Comparison of ENCODE assay signal across 11 cellular contexts in the genomic region with DNA sequence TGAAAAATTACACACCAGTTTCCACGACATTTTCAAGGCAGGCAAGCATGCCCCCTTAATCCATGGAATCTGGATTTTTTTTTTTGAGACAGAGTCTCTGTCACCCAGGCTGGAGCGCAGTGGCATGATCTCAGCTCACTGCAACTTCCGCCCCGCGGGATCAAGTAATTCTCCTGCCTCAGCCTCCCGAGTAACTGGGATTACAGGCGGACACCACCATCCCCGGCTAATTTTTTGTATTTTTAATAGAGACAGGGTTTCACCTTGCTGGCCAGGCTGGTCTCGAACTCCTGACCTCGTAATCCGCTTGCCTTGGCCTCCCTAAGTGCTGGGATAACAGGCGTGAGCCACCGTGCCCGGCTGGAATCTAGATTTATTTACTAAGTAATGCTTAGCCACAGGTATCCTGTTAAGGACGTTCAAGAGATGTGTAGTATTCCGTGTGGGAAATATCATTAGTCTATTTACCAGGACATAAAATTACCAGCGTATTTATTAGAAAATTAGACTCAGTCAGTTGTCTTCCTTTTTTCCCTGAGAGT. TPM values are rescaled to one million over a fixed set of nuclear protein-coding genes. Genes with fewer than 3 reads are reported as not detected.
DNase-seq lines count a peak whose midpoint lies in the region; ATAC-seq and TF ChIP-seq lines count a peak whose summit lies in the region.
"Had no signal": no experiment of that assay in that cellular context is flagged by ENCODE, and none has a peak within 500 bp of the region (broad histone marks: within the 10 kb centered on the region; RNA-seq: fewer than 3 reads in every experiment).

No MANE protein-coding gene starts in this region.

- peak overlapping the region; percentile 76 for H3K4me3 Mint-ChIP-seq in activated naive CD4-positive, alpha-beta T cell treated with anti-CD3 and anti-CD28 coated beads, Interleukin-2, amount 10 ng/mL, durations not matched to agents 7 days and 5 days
- H3K4me3 Mint-ChIP-seq in endothelial cell (ENCODE audit: unreplicated experiment), result no peak overlapping the region
- H3K4me3 Mint-ChIP-seq: neural crest cell had no signal

- no peak overlapping the region for H4K8ac ChIP-seq in mesenchymal stem cell (ENCODE audit: low read length)

- H2AK5ac ChIP-seq in mesenchymal stem cell (ENCODE audit: low read length, severe bottlenecking), result no peak overlapping the region

- H2BK15ac ChIP-seq in mesenchymal stem cell (ENCODE audit: low read depth, poor library complexity, severe bottlenecking), result no peak overlapping the region

- H3K36me3 Mint-ChIP-seq in activated naive CD4-positive, alpha-beta T cell treated with anti-CD3 and anti-CD28 coated beads, Interleukin-2, amount 10 ng/mL, durations not matched to agents 7 days and 5 days, result peaks cover 42% of the 10 kb centered on the region
- peaks cover 5 to 40% of the 10 kb centered on the region in 2 donors for H3K36me3 Mint-ChIP-seq in activated naive CD4-positive, alpha-beta T cell treated with anti-CD3 and anti-CD28 coated beads, Interleukin-2, amount 50 U/mL, for 72 hours
- peaks cover 4% of the 10 kb centered on the region for H3K36me3 Mint-ChIP-seq in endothelial cell (ENCODE audit: low read depth, unreplicated experiment)

- no peaks in the 10 kb centered on the region for H3K79me1 ChIP-seq in mesenchymal stem cell (replicated peaks; ENCODE audit: low read length, poor library complexity, severe bottlenecking)

- H3K27me3 ChIP-seq in mesenchymal stem cell (ENCODE audit: control insufficient read depth in 1 of 2, insufficient read depth in 1 of 2, low read length in 2 of 2) (no peaks in the 10 kb centered on the region), thymus (ENCODE audit: control insufficient read depth, insufficient read depth) (no peaks in the 10 kb centered on the region)
- H3K27me3 ChIP-seq: brain microvascular endothelial cell had no signal

- peak overlapping the region; percentile 95 for H3K9ac ChIP-seq in mesenchymal stem cell (ENCODE audit: low read length)

- WGBS in mesenchymal stem cell, result 87% methylated on average over 12 of the region's 17 CpGs
- 94% methylated on average over 17 of the region's 17 CpGs for whole genome bisulfite sequencing in thymus

- H3K4ac ChIP-seq in mesenchymal stem cell (ENCODE audit: low read depth in 1 of 2, low read length in 2 of 2), result no peak overlapping the region

- H3K18ac ChIP-seq in mesenchymal stem cell (ENCODE audit: low read depth in 1 of 2, low read length in 2 of 2), result no peak overlapping the region

- H2BK120ac ChIP-seq in mesenchymal stem cell (ENCODE audit: low read depth, low read length), result no peak overlapping the region

- H3K9me3 ChIP-seq in mesenchymal stem cell (ENCODE audit: control insufficient read depth, low read length) (no peaks in the 10 kb centered on the region), thymus (ENCODE audit: control insufficient read depth) (no peaks in the 10 kb centered on the region)

- H3K27ac ChIP-seq in mesenchymal stem cell (ENCODE audit: low read length, poor library complexity, severe bottlenecking) (no peak overlapping the region), thymus (ENCODE audit: low read depth) (no peak overlapping the region)

- H3K36me3 ChIP-seq in mesenchymal stem cell (ENCODE audit: control insufficient read depth in 1 of 2, insufficient read depth in 2 of 2, low read depth in 1 of 2, low read length in 2 of 2) (peaks cover 0 to 34% of the 10 kb centered on the region in 2 experiments), thymus (ENCODE audit: control insufficient read depth, insufficient read depth) (no peaks in the 10 kb centered on the region)

- no peak for ATAC-seq in activated naive CD4-positive, alpha-beta T cell treated with anti-CD3 and anti-CD28 coated beads, Interleukin-2, amount 50 U/mL, for 72 hours
- no peak for ATAC-seq in GM21576 (IDR thresholded peaks at IDR 0.05; ENCODE audit: unreplicated experiment)

- peak overlapping the region in 1 of 2 experiments; percentile 83 for H3K4me3 ChIP-seq in mesenchymal stem cell (ENCODE audit: insufficient read depth in 1 of 2, low read depth in 1 of 2, low read length in 2 of 2)
- peak overlapping the region; percentile 46 for H3K4me3 ChIP-seq in thymus (ENCODE audit: low read length)

- TF ChIP-seq CTCF in endothelial cell (IDR thresholded peaks at IDR 0.05; ENCODE audit: unreplicated experiment), result no peak

- no peak overlapping the region for H2BK5ac ChIP-seq in mesenchymal stem cell (ENCODE audit: low read depth, low read length, poor library complexity, severe bottlenecking)

- H3K27me3 Mint-ChIP-seq in activated naive CD4-positive, alpha-beta T cell treated with anti-CD3 and anti-CD28 coated beads, Interleukin-2, amount 10 ng/mL, durations not matched to agents 7 days and 5 days, result no peaks in the 10 kb centered on the region
- H3K27me3 Mint-ChIP-seq in endothelial cell (ENCODE audit: unreplicated experiment), result no peaks in the 10 kb centered on the region

- H3K23ac ChIP-seq in mesenchymal stem cell (ENCODE audit: low read length in 2 of 2), result no peak overlapping the region

- no peak overlapping the region for H3K4me2 ChIP-seq in mesenchymal stem cell (ENCODE audit: low read length, poor library complexity, severe bottlenecking)

- no peaks in the 10 kb centered on the region for H3K4me1 ChIP-seq in mesenchymal stem cell (ENCODE audit: control insufficient read depth, insufficient read depth, low read depth, low read length)
- no peaks in the 10 kb centered on the region for H3K4me1 ChIP-seq in thymus (ENCODE audit: control insufficient read depth, insufficient read depth, low read length)

- no peak overlapping the region for H4K91ac ChIP-seq in mesenchymal stem cell (ENCODE audit: low read length)

- CTCF ChIA-PET in activated naive CD4-positive, alpha-beta T cell treated with anti-CD3 and anti-CD28 coated beads, Interleukin-2, amount 10 ng/mL, durations not matched to agents 7 days and 5 days (lab: Charles Lee), result no interaction called here

- H3K9me3 Mint-ChIP-seq in activated naive CD4-positive, alpha-beta T cell treated with anti-CD3 and anti-CD28 coated beads, Interleukin-2, amount 10 ng/mL, durations not matched to agents 7 days and 5 days, result peaks cover 16% of the 10 kb centered on the region
- H3K9me3 Mint-ChIP-seq in activated naive CD4-positive, alpha-beta T cell treated with anti-CD3 and anti-CD28 coated beads, Interleukin-2, amount 50 U/mL, for 72 hours, result peaks cover 0 to 11% of the 10 kb centered on the region in 2 donors
- H3K9me3 Mint-ChIP-seq in endothelial cell (ENCODE audit: unreplicated experiment), result peaks cover 3% of the 10 kb centered on the region
- H3K9me3 Mint-ChIP-seq: neural crest cell had no signal

- no peak overlapping the region for H3K14ac ChIP-seq in mesenchymal stem cell (ENCODE audit: low read length in 2 of 2)

- no peak overlapping the region for H3K27ac Mint-ChIP-seq in activated naive CD4-positive, alpha-beta T cell treated with anti-CD3 and anti-CD28 coated beads, Interleukin-2, amount 10 ng/mL, durations not matched to agents 7 days and 5 days
- H3K27ac Mint-ChIP-seq in activated naive CD4-positive, alpha-beta T cell treated with anti-CD3 and anti-CD28 coated beads, Interleukin-2, amount 50 U/mL, for 72 hours, result no peak overlapping the region
- H3K27ac Mint-ChIP-seq in endothelial cell (ENCODE audit: unreplicated experiment), result no peak overlapping the region

- DNase-seq in activated naive CD4-positive, alpha-beta T cell treated with anti-CD3 and anti-CD28 coated beads, Interleukin-2, amount 10 ng/mL, durations not matched to agents 7 days and 5 days, result no peak
- DNase-seq in activated naive CD4-positive, alpha-beta T cell treated with anti-CD3 and anti-CD28 coated beads, Interleukin-2, amount 50 U/mL, for 72 hours (ENCODE audit: low spot score in 2 of 2), result no peak
- DNase-seq in UCSD-AML1 (lab: John Stamatoyannopoulos, UW; ENCODE audit: unreplicated experiment), result peak; percentile 25
- DNase-seq in mesenchymal stem cell, result no peak
- no peak for DNase-seq in endothelial cell (ENCODE audit: low spot score)
- DNase-seq in amniotic stem cell (lab: John Stamatoyannopoulos, UW), result no peak
- DNase-seq: NCI-H1694 had no signal

- H3K4me1 Mint-ChIP-seq in activated naive CD4-positive, alpha-beta T cell treated with anti-CD3 and anti-CD28 coated beads, Interleukin-2, amount 10 ng/mL, durations not matched to agents 7 days and 5 days, result peaks cover 47% of the 10 kb centered on the region
- no peaks in the 10 kb centered on the region for H3K4me1 Mint-ChIP-seq in endothelial cell (ENCODE audit: unreplicated experiment)
- H3K4me1 Mint-ChIP-seq: neural crest cell had no signal

- no peak overlapping the region for H2BK12ac ChIP-seq in mesenchymal stem cell (ENCODE audit: low read length in 2 of 2)

- no peak overlapping the region for H2AFZ ChIP-seq in mesenchymal stem cell (ENCODE audit: low read depth, low read length)

RNA-seq across cellular contexts. Expression of a gene that starts 2.5 kb away (rescaled TPM):
- 10 to 100 TPM; 13.0 to 59.4 TPM for total RNA-seq in activated naive CD4-positive, alpha-beta T cell treated with anti-CD3 and anti-CD28 coated beads, Interleukin-2, amount 50 U/mL, for 72 hours
- 4.0 TPM for polyA plus RNA-seq in mesenchymal stem cell (2013, experiment 1 of 2)
- 4.1 TPM for polyA plus RNA-seq in mesenchymal stem cell (2013, experiment 2 of 2)
- polyA plus RNA-seq in thymus, result 124 TPM
- total RNA-seq in endothelial cell (ENCODE audit: unreplicated experiment), result 0.69 TPM

RNA-seq across cellular contexts. Expression of a gene that starts 31.8 kb away (rescaled TPM):
- total RNA-seq in activated naive CD4-positive, alpha-beta T cell treated with anti-CD3 and anti-CD28 coated beads, Interleukin-2, amount 50 U/mL, for 72 hours, result 100 to 1,000 TPM in 1 of 2 donors, 1 to 10 TPM in 1; 8.4 to 120 TPM
- 0.21 TPM for polyA plus RNA-seq in mesenchymal stem cell (2013, experiment 1 of 2)
- polyA plus RNA-seq in mesenchymal stem cell (2013, experiment 2 of 2), result 0.10 TPM
- polyA plus RNA-seq in thymus, result 30.9 TPM
- 0.59 TPM for total RNA-seq in endothelial cell (ENCODE audit: unreplicated experiment)
